17 cellular contexts compared by ENCODE assay signal in genomic region chr6:146315321-146316254, GRCh38.
DNase-seq lines count a peak whose midpoint lies in the region; ATAC-seq and TF ChIP-seq lines count a peak whose summit lies in the region.
"Had no signal": no experiment of that assay in that cellular context is flagged by ENCODE, and none has a peak within 500 bp of the region (broad histone marks: within the 10 kb centered on the region; RNA-seq: fewer than 3 reads in every experiment).

No MANE protein-coding gene starts in this region.

- no peaks in the 10 kb centered on the region; the same call in 1 of the 2 replicates for H3K9me2 ChIP-seq in GM23248 (ENCODE audit: insufficient read depth)

- no peaks in the 10 kb centered on the region for H4K20me1 ChIP-seq in GM23248 (ENCODE audit: insufficient read depth)
- H4K20me1 ChIP-seq in fibroblast of lung (ENCODE audit: control insufficient read depth, extremely low read depth, insufficient read depth, low read length) = no peaks in the 10 kb centered on the region

- H3F3A ChIP-seq in GM23248 (ENCODE audit: insufficient read depth) = no peaks in the 10 kb centered on the region

- no peak overlapping the region for H3K4me2 ChIP-seq in GM23248 (ENCODE audit: unreplicated experiment)
- H3K4me2 ChIP-seq in fibroblast of lung (ENCODE audit: extremely low read depth, insufficient read depth, low read length) = no peak overlapping the region

- H3K27me3 ChIP-seq in GM23248 (replicated peaks; ENCODE audit: insufficient read depth) = no peaks in the 10 kb centered on the region
- no peaks in the 10 kb centered on the region for H3K27me3 ChIP-seq in fibroblast of lung (ENCODE audit: control insufficient read depth, insufficient read depth, low read length)
- H3K27me3 ChIP-seq: BE2C, SJSA1 had no signal

- H3K36me3 ChIP-seq in GM23248 (ENCODE audit: low read depth) (no peaks in the 10 kb centered on the region), fibroblast of lung (ENCODE audit: control insufficient read depth, insufficient read depth, low read length) (no peaks in the 10 kb centered on the region)
- H3K36me3 ChIP-seq: BE2C, SJSA1 had no signal

- peak; percentile 40 for DNase-seq in AG10803 (ENCODE audit: low read depth)
- DNase-seq in GM23248 = peak; percentile 13
- DNase-seq in NCI-H524 treated with DMSO at 0.1 percent for 48 hours (lab: John Stamatoyannopoulos, UW) = peak; percentile 98
- peak; percentile 24 to 46 for DNase-seq in fibroblast of lung (ENCODE audit: low read depth in 2 of 2)
- no peak for DNase-seq in NCI-H2081 (lab: John Stamatoyannopoulos, UW)
- no peak for DNase-seq in AG08396 (ENCODE audit: low spot score)
- DNase-seq: BE2C; CD4-positive, alpha-beta memory T cell; DND-41; H7; NCI-H1048; NCI-H146; NCI-H526 treated with DMSO at 0.1 percent for 48 hours; PC-3 had no signal

- H3K4me3 ChIP-seq in AG10803 (ENCODE audit: low read length) (no peak overlapping the region), GM23248 (no peak overlapping the region), fibroblast of lung (replicated peaks in 1 of 4; ENCODE audit: control extremely low read depth in 1 of 4, insufficient read depth in 1 of 4, low read depth in 3 of 4, low read length in 4 of 4) (no peak overlapping the region)
- H3K4me3 ChIP-seq: SJSA1 had no signal

- H3K79me2 ChIP-seq in GM23248 (ENCODE audit: insufficient read depth) (no peaks in the 10 kb centered on the region), fibroblast of lung (ENCODE audit: control insufficient read depth, insufficient read depth, low read length) (no peaks in the 10 kb centered on the region)

- H3K9me3 ChIP-seq in GM23248 (ENCODE audit: low read depth) (no peaks in the 10 kb centered on the region), fibroblast of lung (ENCODE audit: control insufficient read depth, insufficient read depth, low read depth, low read length) (no peaks in the 10 kb centered on the region)
- H3K9me3 ChIP-seq: BE2C, SJSA1 had no signal

- H3K9ac ChIP-seq in GM23248 = no peak overlapping the region
- no peak overlapping the region for H3K9ac ChIP-seq in fibroblast of lung (ENCODE audit: insufficient read depth, low read length)

- in situ Hi-C loops in GM23248 (cut with MboI) = no loop called here

- H3K27ac ChIP-seq in GM23248 = no peak overlapping the region
- H3K27ac ChIP-seq in fibroblast of lung (ENCODE audit: insufficient read depth, low read length) = no peak overlapping the region
- H3K27ac ChIP-seq: SJSA1 had no signal

- no peak overlapping the region for H2AFZ ChIP-seq in GM23248
- no peak overlapping the region for H2AFZ ChIP-seq in fibroblast of lung (ENCODE audit: low read length)

- no peak for TF ChIP-seq CTCF in AG10803 (conservative IDR thresholded peaks at IDR 0.05; ENCODE audit: low read length)
- no peak for TF ChIP-seq CTCF in fibroblast of lung (conservative IDR thresholded peaks at IDR 0.05 in 1 of 2, IDR thresholded peaks at IDR 0.05 in 1 of 2; ENCODE audit: low read depth in 1 of 2, low read length in 2 of 2)

- ATAC-seq in HG02588 (IDR thresholded peaks at IDR 0.05; ENCODE audit: unreplicated experiment) (no peak), HG02763 (IDR thresholded peaks at IDR 0.05; ENCODE audit: unreplicated experiment) (no peak)
- ATAC-seq: PC-3 had no signal

- WGBS in GM23248 (ENCODE audit: low coverage in 1 of 2, low lambda C conversion rate in 2 of 2, missing lambda C conversion rate in 2 of 2), 2 experiments = 37% methylated on average over 5 of the region's 5 CpGs

- H3K4me1 ChIP-seq in GM23248 (ENCODE audit: insufficient read depth) (no peaks in the 10 kb centered on the region), fibroblast of lung (ENCODE audit: control insufficient read depth, extremely low read depth, insufficient read depth, low read length) (no peaks in the 10 kb centered on the region)
- H3K4me1 ChIP-seq: BE2C, SJSA1 had no signal

Comparison
In these comparisons a context has a peak if more than half of its experiments do, and no peak if none do; other contexts are left out.
1. DNase-seq: peak in AG10803 (single experiment), GM23248 (single experiment), NCI-H524 treated with DMSO at 0.1 percent for 48 hours (single experiment) and fibroblast of lung (2 of 2); none in NCI-H2081 (0 of 2) and AG08396 (single experiment).